21 cellular contexts compared by ENCODE assay signal in genomic region chr16:89904606-89905510, GRCh38. TPM values are rescaled to one million over a fixed set of nuclear protein-coding genes. Genes with fewer than 3 reads are reported as not detected.
A peak's percentile ranks its signal among the peaks of the same experiment; 100 is the strongest.
DNase-seq lines count a peak whose midpoint lies in the region; ATAC-seq, FAIRE-seq and TF ChIP-seq lines count a peak whose summit lies in the region.
"Had no signal": no experiment of that assay in that cellular context is flagged by ENCODE, and none has a peak within 500 bp of the region (broad histone marks: within the 10 kb centered on the region; RNA-seq: fewer than 3 reads in every experiment).

No MANE protein-coding gene starts in this region.

- FAIRE-seq in GM12892 (lab: Jason Lieb, UNC) (no peak), bronchial epithelial cell (lab: Jason Lieb, UNC) (no peak)

- no peak overlapping the region for H3K4me3 Mint-ChIP-seq in naive thymus-derived CD4-positive, alpha-beta T cell
- H3K4me3 Mint-ChIP-seq: activated CD8-positive, alpha-beta T cell treated with anti-CD3 and anti-CD28 coated beads for 36 hours; CD4-positive, alpha-beta T cell had no signal

- CTCF ChIA-PET in naive thymus-derived CD4-positive, alpha-beta T cell (lab: Charles Lee), result no interaction called here

- no peak for DNase-seq in GM12892 (ENCODE audit: insufficient read length)
- DNase-seq in bronchial epithelial cell (ENCODE audit: low read depth), result peak; percentile 29
- DNase-seq in naive thymus-derived CD4-positive, alpha-beta T cell, result no peak
- DNase-seq in gastrocnemius medialis, result no peak
- DNase-seq: activated CD4-positive, CD25-positive, alpha-beta regulatory T cell; activated CD8-positive, alpha-beta T cell treated with anti-CD3 and anti-CD28 coated beads for 36 hours; activated naive CD4-positive, alpha-beta T cell treated with Interleukin-2 at 50 U/mL for 16 hours; activated T-cell treated with anti-CD3 and anti-CD28 coated beads, Interleukin-2, amount 50 U/mL, for 1 hour; caudate nucleus; CD4-positive, alpha-beta T cell; NCI-H187 treated with DMSO at 0.1 percent for 48 hours; NCI-H2227 treated with DMSO at 0.1 percent for 48 hours; NCI-H774; occipital lobe; OCI-M1; T-helper 9 cell; testis had no signal

- no peaks in the 10 kb centered on the region for H3K27me3 ChIP-seq in bronchial epithelial cell (ENCODE audit: control insufficient read depth, insufficient read depth, low read length)
- no peaks in the 10 kb centered on the region for H3K27me3 ChIP-seq in naive thymus-derived CD4-positive, alpha-beta T cell (ENCODE audit: control insufficient read depth in 2 of 2, insufficient read depth in 2 of 2, low read length in 2 of 2)
- no peaks in the 10 kb centered on the region for H3K27me3 ChIP-seq in gastrocnemius medialis
- H3K27me3 ChIP-seq: SJSA1, testis had no signal

- no peaks in the 10 kb centered on the region for H3K9me3 Mint-ChIP-seq in naive thymus-derived CD4-positive, alpha-beta T cell
- H3K9me3 Mint-ChIP-seq: activated CD8-positive, alpha-beta T cell treated with anti-CD3 and anti-CD28 coated beads for 36 hours; CD4-positive, alpha-beta T cell had no signal

- H3K27ac Mint-ChIP-seq in naive thymus-derived CD4-positive, alpha-beta T cell, result no peak overlapping the region
- H3K27ac Mint-ChIP-seq: activated CD8-positive, alpha-beta T cell treated with anti-CD3 and anti-CD28 coated beads for 36 hours; CD4-positive, alpha-beta T cell had no signal

- POLR2A ChIA-PET in naive thymus-derived CD4-positive, alpha-beta T cell (lab: Charles Lee), result no interaction called here

- TF ChIP-seq CTCF in bronchial epithelial cell (IDR thresholded peaks at IDR 0.05; ENCODE audit: insufficient read depth, low read length, severe bottlenecking) (no peak), gastrocnemius medialis (IDR thresholded peaks at IDR 0.05 in 4 of 5, conservative IDR thresholded peaks at IDR 0.05 in 1 of 5) (no peak)

- intact Hi-C loops in naive thymus-derived CD4-positive, alpha-beta T cell (cut with micrococcal nuclease), result no loop called here
- intact Hi-C loops in gastrocnemius medialis (cut with DNase I; ENCODE audit: low total_unique reads), result no loop called here

- no peaks in the 10 kb centered on the region for H3K9me3 ChIP-seq in naive thymus-derived CD4-positive, alpha-beta T cell (ENCODE audit: control insufficient read depth in 2 of 3, low read length in 3 of 3)
- H3K9me3 ChIP-seq in gastrocnemius medialis, result no peaks in the 10 kb centered on the region
- H3K9me3 ChIP-seq: SJSA1, testis had no signal

- in situ Hi-C loops in gastrocnemius medialis (cut with MboI; ENCODE audit: low sequenced_read_pairs in 4 of 4), result no loop called here

- H3K36me3 Mint-ChIP-seq in naive thymus-derived CD4-positive, alpha-beta T cell, result peaks cover 0 to 22% (median 5%) of the 10 kb centered on the region in 5 donors

- H3K36me3 ChIP-seq in bronchial epithelial cell (ENCODE audit: control insufficient read depth, insufficient read depth, low read length) (peaks cover 39% of the 10 kb centered on the region), gastrocnemius medialis (peaks cover 0 to 62% of the 10 kb centered on the region in 2 donors)
- H3K36me3 ChIP-seq in naive thymus-derived CD4-positive, alpha-beta T cell (ENCODE audit: control insufficient read depth in 2 of 3, insufficient read depth in 3 of 3, low read length in 3 of 3), result peaks cover 5 to 74% (median 22%) of the 10 kb centered on the region in 3 experiments

- no peak overlapping the region for H3K4me3 ChIP-seq in bronchial epithelial cell (ENCODE audit: low read depth, low read length)
- no peak overlapping the region for H3K4me3 ChIP-seq in naive thymus-derived CD4-positive, alpha-beta T cell (ENCODE audit: low read length)
- H3K4me3 ChIP-seq in gastrocnemius medialis, result no peak overlapping the region
- H3K4me3 ChIP-seq: SJSA1, testis had no signal

- peaks cover 0 to under 1% of the 10 kb centered on the region in 2 donors for H3K4me1 ChIP-seq in naive thymus-derived CD4-positive, alpha-beta T cell (ENCODE audit: control insufficient read depth in 2 of 2, insufficient read depth in 2 of 2, low read length in 2 of 2)
- no peaks in the 10 kb centered on the region for H3K4me1 ChIP-seq in gastrocnemius medialis

- no peak overlapping the region for H3K27ac ChIP-seq in naive thymus-derived CD4-positive, alpha-beta T cell (ENCODE audit: low read depth, low read length)
- no peak overlapping the region for H3K27ac ChIP-seq in gastrocnemius medialis
- H3K27ac ChIP-seq: SJSA1, testis had no signal

- TF ChIP-seq POLR2A in GM12892 (IDR thresholded peaks at IDR 0.05; ENCODE audit: low read depth, low read length) (peak; percentile 16; the same call in 1 of the 2 replicates), gastrocnemius medialis (IDR thresholded peaks at IDR 0.05) (no peak)

- peaks cover 0 to 8% (median 0%) of the 10 kb centered on the region in 7 donors for H3K4me1 Mint-ChIP-seq in naive thymus-derived CD4-positive, alpha-beta T cell

- no peaks in the 10 kb centered on the region for H3K27me3 Mint-ChIP-seq in naive thymus-derived CD4-positive, alpha-beta T cell
- H3K27me3 Mint-ChIP-seq: activated CD8-positive, alpha-beta T cell treated with anti-CD3 and anti-CD28 coated beads for 36 hours; CD4-positive, alpha-beta T cell had no signal

- peak; percentile 6 for ATAC-seq in naive thymus-derived CD4-positive, alpha-beta T cell
- ATAC-seq in GM21526 (IDR thresholded peaks at IDR 0.05; ENCODE audit: low FRiP score, unreplicated experiment) (no peak), gastrocnemius medialis (no peak), GM19395 (IDR thresholded peaks at IDR 0.05; ENCODE audit: unreplicated experiment) (no peak)
- ATAC-seq: activated CD8-positive, alpha-beta T cell treated with anti-CD3 and anti-CD28 coated beads for 36 hours; left ventricle myocardium superior had no signal

RNA-seq across cellular contexts. Expression of gene MC1R, which starts 13.8 kb away (rescaled TPM):
- 0.76 TPM for polyA plus RNA-seq in GM12892 (2012; ENCODE audit: missing spikeins)
- 1.6 and 4.1 TPM in 2 replicates for total RNA-seq in bronchial epithelial cell
- 10 to 100 TPM; 10.1 to 13.9 (median 11.2) TPM for total RNA-seq in naive thymus-derived CD4-positive, alpha-beta T cell
- polyA plus RNA-seq in naive thymus-derived CD4-positive, alpha-beta T cell, result under 1 TPM; 0.14 to 0.51 TPM
- total RNA-seq in gastrocnemius medialis, result 1 to 10 TPM in 2 of 4 donors, under 1 TPM in 2; 0.33 to 1.8 (median 0.92) TPM

RNA-seq across cellular contexts. Expression of gene TUBB3, which starts 18.3 kb away (rescaled TPM):
- 0.38 TPM for polyA plus RNA-seq in GM12892 (2012; ENCODE audit: missing spikeins)
- total RNA-seq in bronchial epithelial cell (23.7 and 24.5 TPM in 2 replicates), gastrocnemius medialis (1 to 10 TPM in 1 of 4 donors, not detected in 3; 1.1 TPM)
- 1 to 10 TPM in 1 of 5 experiments, under 1 TPM in 1, not detected in 3; 0.48 to 2.8 TPM for total RNA-seq in naive thymus-derived CD4-positive, alpha-beta T cell
- under 1 TPM in 1 of 2 donors, not detected in 1; 0.22 TPM for polyA plus RNA-seq in naive thymus-derived CD4-positive, alpha-beta T cell

RNA-seq across cellular contexts. Expression of gene TCF25, which starts 31.5 kb away (rescaled TPM):
- polyA plus RNA-seq in GM12892 (2012; ENCODE audit: missing spikeins), result 91.9 TPM
- total RNA-seq in bronchial epithelial cell (69.5 and 140 TPM in 2 replicates), gastrocnemius medialis (100 to 1,000 TPM in 1 of 4 donors, 10 to 100 TPM in 3; 68.9 to 110 (median 85.7) TPM)
- total RNA-seq in naive thymus-derived CD4-positive, alpha-beta T cell, result 100 to 1,000 TPM; 200 to 392 (median 262) TPM
- polyA plus RNA-seq in naive thymus-derived CD4-positive, alpha-beta T cell, result 100 to 1,000 TPM in 1 of 2 donors, 10 to 100 TPM in 1; 68.1 to 122 TPM

RNA-seq across cellular contexts. Expression of gene DEF8, which starts 43.7 kb away (rescaled TPM):
- polyA plus RNA-seq in GM12892 (2012; ENCODE audit: missing spikeins), result 20.5 TPM
- total RNA-seq in bronchial epithelial cell (62.9 and 80.6 TPM in 2 replicates), gastrocnemius medialis (100 to 1,000 TPM in 1 of 4 donors, 10 to 100 TPM in 3; 33.1 to 112 (median 51.4) TPM)
- total RNA-seq in naive thymus-derived CD4-positive, alpha-beta T cell, result 10 to 100 TPM; 26.7 to 50.3 (median 40.7) TPM
- polyA plus RNA-seq in naive thymus-derived CD4-positive, alpha-beta T cell, result 10 to 100 TPM; 19.4 to 31.5 TPM
